17 cellular contexts compared by ENCODE assay signal in genomic region chr22:36860017-36860416, GRCh38. TPM values are rescaled to one million over a fixed set of nuclear protein-coding genes. Genes with fewer than 3 reads are reported as not detected.
DNase-seq lines count a peak whose midpoint lies in the region; ATAC-seq and TF ChIP-seq lines count a peak whose summit lies in the region.
"Had no signal": no experiment of that assay in that cellular context is flagged by ENCODE, and none has a peak within 500 bp of the region (broad histone marks: within the 10 kb centered on the region; RNA-seq: fewer than 3 reads in every experiment).

No MANE protein-coding gene starts in this region.

- no peak overlapping the region for H3K4me3 Mint-ChIP-seq in activated CD4-positive, alpha-beta T cell treated with anti-CD3 and anti-CD28 coated beads for 36 hours
- H3K4me3 Mint-ChIP-seq in activated naive CD8-positive, alpha-beta T cell treated with anti-CD3 and anti-CD28 coated beads, Interleukin-2, amount 10 ng/mL, durations not matched to agents 7 days and 5 days, result peak overlapping the region; percentile 75

- H3K4me3 ChIP-seq in Karpas-422 (ENCODE audit: low read length), result no peak overlapping the region; the same call in 1 of the 2 replicates
- no peak overlapping the region for H3K4me3 ChIP-seq in skin epidermis
- no peak overlapping the region for H3K4me3 ChIP-seq in testis
- H3K4me3 ChIP-seq: A549, lung had no signal

- peak overlapping the region; percentile 92 for H3K4me2 ChIP-seq in Karpas-422 (ENCODE audit: low read depth, low read length, poor library complexity, severe bottlenecking)
- H3K4me2 ChIP-seq: A549 had no signal

- H3K27me3 ChIP-seq in Karpas-422 (ENCODE audit: low read length) (no peaks in the 10 kb centered on the region), testis (no peaks in the 10 kb centered on the region)

- H3K27ac Mint-ChIP-seq in activated CD4-positive, alpha-beta T cell treated with anti-CD3 and anti-CD28 coated beads for 36 hours, result peak overlapping the region; percentile 87
- peak overlapping the region; percentile 94 for H3K27ac Mint-ChIP-seq in activated naive CD8-positive, alpha-beta T cell treated with anti-CD3 and anti-CD28 coated beads, Interleukin-2, amount 10 ng/mL, durations not matched to agents 7 days and 5 days

- H3K4me1 Mint-ChIP-seq in activated CD4-positive, alpha-beta T cell treated with anti-CD3 and anti-CD28 coated beads for 36 hours, result peaks cover 27% of the 10 kb centered on the region
- H3K4me1 Mint-ChIP-seq in activated naive CD8-positive, alpha-beta T cell treated with anti-CD3 and anti-CD28 coated beads, Interleukin-2, amount 10 ng/mL, durations not matched to agents 7 days and 5 days, result peaks cover 52% of the 10 kb centered on the region

- H3K9me3 Mint-ChIP-seq in activated CD4-positive, alpha-beta T cell treated with anti-CD3 and anti-CD28 coated beads for 36 hours (ENCODE audit: low read depth), result no peaks in the 10 kb centered on the region
- H3K9me3 Mint-ChIP-seq in activated naive CD8-positive, alpha-beta T cell treated with anti-CD3 and anti-CD28 coated beads, Interleukin-2, amount 10 ng/mL, durations not matched to agents 7 days and 5 days, result no peaks in the 10 kb centered on the region

- no peak for ATAC-seq in activated CD4-positive, alpha-beta T cell treated with anti-CD3 and anti-CD28 coated beads for 36 hours
- ATAC-seq in activated naive CD8-positive, alpha-beta T cell treated with anti-CD3 and anti-CD28 coated beads, Interleukin-2, amount 10 ng/mL, durations not matched to agents 7 days and 5 days (ENCODE audit: low read depth), result no peak
- ATAC-seq in HG02759 (IDR thresholded peaks at IDR 0.05; ENCODE audit: unreplicated experiment), result no peak
- ATAC-seq in HG03159 (IDR thresholded peaks at IDR 0.05; ENCODE audit: unreplicated experiment), result no peak
- ATAC-seq: A549 had no signal

- no peaks in the 10 kb centered on the region for H3K9me3 ChIP-seq in Karpas-422 (ENCODE audit: low read length)
- H3K9me3 ChIP-seq in testis, result no peaks in the 10 kb centered on the region
- H3K9me3 ChIP-seq: A549, heart left ventricle had no signal

- H3K27ac ChIP-seq in Karpas-422 (ENCODE audit: low read length) (peak overlapping the region; percentile 81), skin epidermis (peak overlapping the region in 19 of 21 experiments; percentile 28 to 89 (median 77)), testis (no peak overlapping the region)
- H3K27ac ChIP-seq: A549 had no signal

- H3K9me2 ChIP-seq in Karpas-422 (replicated peaks; ENCODE audit: insufficient read depth, low read length), result no peaks in the 10 kb centered on the region

- POLR2A ChIA-PET in activated CD4-positive, alpha-beta T cell treated with anti-CD3 and anti-CD28 coated beads for 36 hours (lab: Charles Lee), result no interaction called here
- POLR2A ChIA-PET in activated naive CD8-positive, alpha-beta T cell treated with anti-CD3 and anti-CD28 coated beads, Interleukin-2, amount 10 ng/mL, durations not matched to agents 7 days and 5 days (lab: Charles Lee), result interaction anchor here (1.0 to 2.7 kb wide), 6 partner anchors 78 to 382 kb away, joined by 3 to 17 read pairs (median 6); partner anchors contain the start of gene IFT27

- peak overlapping the region; percentile 76 for H3K9ac ChIP-seq in Karpas-422 (ENCODE audit: low read length)

- intact Hi-C loops in activated CD4-positive, alpha-beta T cell treated with anti-CD3 and anti-CD28 coated beads for 36 hours (cut with DNase I, micrococcal nuclease), result no loop called here
- intact Hi-C loops in testis (cut with DNase I; ENCODE audit: low total_unique reads), result no loop called here

- no peak for TF ChIP-seq POLR2A in testis (IDR thresholded peaks at IDR 0.05)

- H4K20me1 ChIP-seq in Karpas-422 (ENCODE audit: insufficient read depth, low read depth, low read length), result no peaks in the 10 kb centered on the region

- peaks cover 23% of the 10 kb centered on the region for H3K79me2 ChIP-seq in Karpas-422 (ENCODE audit: low read length)

- H2AFZ ChIP-seq in Karpas-422 (ENCODE audit: low read length), result peak overlapping the region; percentile 54

- H3K27me3 Mint-ChIP-seq in activated CD4-positive, alpha-beta T cell treated with anti-CD3 and anti-CD28 coated beads for 36 hours, result peaks cover 2% of the 10 kb centered on the region
- no peaks in the 10 kb centered on the region for H3K27me3 Mint-ChIP-seq in activated naive CD8-positive, alpha-beta T cell treated with anti-CD3 and anti-CD28 coated beads, Interleukin-2, amount 10 ng/mL, durations not matched to agents 7 days and 5 days

- 66 to 77% methylated on average over 6 of the region's 6 CpGs for WGBS in testis, 2 donors

- H3K36me3 Mint-ChIP-seq in activated CD4-positive, alpha-beta T cell treated with anti-CD3 and anti-CD28 coated beads for 36 hours (ENCODE audit: low read depth), result no peaks in the 10 kb centered on the region
- peaks cover 11% of the 10 kb centered on the region for H3K36me3 Mint-ChIP-seq in activated naive CD8-positive, alpha-beta T cell treated with anti-CD3 and anti-CD28 coated beads, Interleukin-2, amount 10 ng/mL, durations not matched to agents 7 days and 5 days

- H3K36me3 ChIP-seq in Karpas-422 (ENCODE audit: insufficient read depth, low read length), result peaks cover 3% of the 10 kb centered on the region; the same call in 1 of the 2 replicates
- no peaks in the 10 kb centered on the region for H3K36me3 ChIP-seq in testis (ENCODE audit: low read depth, missing control alignments)
- H3K36me3 ChIP-seq: heart left ventricle had no signal

- peaks cover 50% of the 10 kb centered on the region for H3K4me1 ChIP-seq in Karpas-422 (ENCODE audit: low read length)
- peaks cover 3% of the 10 kb centered on the region for H3K4me1 ChIP-seq in testis
- H3K4me1 ChIP-seq: A549 had no signal

- no peak for DNase-seq in activated CD4-positive, alpha-beta T cell treated with anti-CD3 and anti-CD28 coated beads for 36 hours
- no peak for DNase-seq in activated CD4-positive, alpha-beta T cell treated with anti-CD3 and anti-CD28 coated beads for 48 hours
- DNase-seq in Karpas-422, result peak; percentile 61
- DNase-seq in activated naive CD8-positive, alpha-beta T cell treated with anti-CD3 and anti-CD28 coated beads, Interleukin-2, amount 10 ng/mL, durations not matched to agents 7 days and 5 days, result no peak
- no peak for DNase-seq in testis
- DNase-seq: activated gamma-delta T cell; DMS53; stimulated activated CD4-positive, alpha-beta T cell treated with anti-CD3 and anti-CD28 coated beads, Interleukin-4, amount 100 ng/mL, for 1 hour had no signal

- CTCF ChIA-PET in activated CD4-positive, alpha-beta T cell treated with anti-CD3 and anti-CD28 coated beads for 36 hours (lab: Charles Lee), result interaction anchor here (0.6 to 1.9 kb wide), 6 partner anchors 9 to 425 kb away, joined by 3 to 5 read pairs (median 4); partner anchors contain the start of gene IFT27

- TF ChIP-seq CTCF in testis (IDR thresholded peaks at IDR 0.05), result no peak

RNA-seq across cellular contexts. Expression of gene NCF4, which starts 0.8 kb away (rescaled TPM):
- 1 to 10 TPM; 3.8 to 3.9 TPM for total RNA-seq in activated CD4-positive, alpha-beta T cell treated with anti-CD3 and anti-CD28 coated beads for 36 hours
- total RNA-seq in Karpas-422 (2014; rRNA removed; shearing (Covaris generic); ENCODE audit: low replicate concordance), result 116 and 179 TPM in 2 replicates
- 10 to 100 TPM; 31.0 to 35.3 TPM for total RNA-seq in activated naive CD8-positive, alpha-beta T cell treated with anti-CD3 and anti-CD28 coated beads, Interleukin-2, amount 10 ng/mL, durations not matched to agents 7 days and 5 days
- 1 to 10 TPM; 2.7 to 6.8 TPM for total RNA-seq in testis
- polyA plus RNA-seq in testis (ENCODE audit: insufficient read depth, low read depth, low replicate concordance), result 7.1 TPM
- total RNA-seq: M059J, RPMI7951 had no signal
- polyA plus RNA-seq: A549 had no signal

RNA-seq across cellular contexts. Expression of gene PVALB, which starts 43.2 kb away (rescaled TPM):
- not detected for total RNA-seq in activated CD4-positive, alpha-beta T cell treated with anti-CD3 and anti-CD28 coated beads for 36 hours
- not detected in 2 replicates for total RNA-seq in Karpas-422 (2014; rRNA removed; shearing (Covaris generic); ENCODE audit: low replicate concordance)
- not detected for total RNA-seq in activated naive CD8-positive, alpha-beta T cell treated with anti-CD3 and anti-CD28 coated beads, Interleukin-2, amount 10 ng/mL, durations not matched to agents 7 days and 5 days
- 1 to 10 TPM in 1 of 2 donors, not detected in 1; 3.0 TPM for total RNA-seq in testis
- 2.3 TPM for polyA plus RNA-seq in testis (ENCODE audit: insufficient read depth, low read depth, low replicate concordance)
- total RNA-seq: heart left ventricle, M059J, posterior vena cava, RPMI7951 had no signal
- polyA plus RNA-seq: A549, heart left ventricle had no signal

RNA-seq across cellular contexts. Expression of gene CSF2RB, which starts 53.4 kb away (rescaled TPM):
- under 1 TPM; 0.30 to 0.54 TPM for total RNA-seq in activated CD4-positive, alpha-beta T cell treated with anti-CD3 and anti-CD28 coated beads for 36 hours
- total RNA-seq in Karpas-422 (2014; rRNA removed; shearing (Covaris generic); ENCODE audit: low replicate concordance), result 5.6 and 6.0 TPM in 2 replicates
- 1 to 10 TPM; 1.1 to 1.3 TPM for total RNA-seq in activated naive CD8-positive, alpha-beta T cell treated with anti-CD3 and anti-CD28 coated beads, Interleukin-2, amount 10 ng/mL, durations not matched to agents 7 days and 5 days
- 1 to 10 TPM; 2.3 to 2.6 TPM for total RNA-seq in testis
- polyA plus RNA-seq in testis (ENCODE audit: insufficient read depth, low read depth, low replicate concordance), result 4.0 TPM
- total RNA-seq: RPMI7951 had no signal
- polyA plus RNA-seq: A549 had no signal

Comparison
In these comparisons a context has a peak if more than half of its experiments do, and no peak if none do; other contexts are left out.
1. H3K27ac ChIP-seq: peak in Karpas-422 (single experiment) and skin epidermis (19 of 21); none in testis (0 of 2).
2. RNA of gene NCF4, which starts 0.8 kb away (total RNA-seq): 116 to 179 TPM in Karpas-422 and 31.0 to 35.3 TPM in activated naive CD8-positive, alpha-beta T cell treated with anti-CD3 and anti-CD28 coated beads, Interleukin-2, amount 10 ng/mL, durations not matched to agents 7 days and 5 days; 2.7 to 6.8 TPM in testis and 3.8 to 3.9 TPM in activated CD4-positive, alpha-beta T cell treated with anti-CD3 and anti-CD28 coated beads for 36 hours; every median in the first group is over 4 times any median in the second.